Comparison of ENCODE assay signal across 18 cellular contexts in genomic region chr10:60541461-60541860, GRCh38.
"Had no signal": no experiment of that assay in that cellular context is flagged by ENCODE, and none has a peak within 500 bp of the region (broad histone marks: within the 10 kb centered on the region; RNA-seq: fewer than 3 reads in every experiment).

No MANE protein-coding gene starts in this region.

- H3K36me3 ChIP-seq: adrenal gland, colonic mucosa had no signal

- H2AFZ ChIP-seq: parathyroid adenoma had no signal

- H3K4me3 ChIP-seq: adrenal gland, colonic mucosa had no signal

- ATAC-seq: activated CD4-positive, alpha-beta T cell treated with anti-CD3 and anti-CD28 coated beads for 36 hours; activated CD8-positive, alpha-beta T cell treated with anti-CD3 and anti-CD28 coated beads for 36 hours; activated T-cell treated with anti-CD3 and anti-CD28 coated beads, Interleukin-2, amount 50 U/mL, for 4 hours; foreskin keratinocyte; naive thymus-derived CD4-positive, alpha-beta T cell had no signal

- H3K9me3 ChIP-seq: adrenal gland, colonic mucosa had no signal

- H3K27me3 ChIP-seq: adrenal gland, colonic mucosa, foreskin keratinocyte had no signal

- H3K27me3 Mint-ChIP-seq: activated CD4-positive, alpha-beta T cell treated with anti-CD3 and anti-CD28 coated beads for 36 hours; activated CD8-positive, alpha-beta T cell treated with anti-CD3 and anti-CD28 coated beads for 36 hours; activated naive CD4-positive, alpha-beta T cell treated with anti-CD3 and anti-CD28 coated beads, Interleukin-2, amount 50 U/mL, for 24 hours; naive thymus-derived CD4-positive, alpha-beta T cell; stimulated activated naive B cell treated with anti-CD40 and anti-IgM and Interleukin-4, amounts not matched to agents 10 μg/mL and 1 μg/mL and 100 μg/mL, for 72 hours; type B pancreatic cell had no signal

- H3K27ac Mint-ChIP-seq: activated CD4-positive, alpha-beta T cell treated with anti-CD3 and anti-CD28 coated beads for 36 hours; activated CD8-positive, alpha-beta T cell treated with anti-CD3 and anti-CD28 coated beads for 36 hours; stimulated activated naive B cell treated with anti-CD40 and anti-IgM and Interleukin-4, amounts not matched to agents 10 μg/mL and 1 μg/mL and 100 μg/mL, for 72 hours; type B pancreatic cell had no signal

- H3K4me1 ChIP-seq: adrenal gland, colonic mucosa, parathyroid adenoma had no signal

- H3K9ac ChIP-seq: parathyroid adenoma had no signal

- H3K9me3 Mint-ChIP-seq: activated CD8-positive, alpha-beta T cell treated with anti-CD3 and anti-CD28 coated beads for 36 hours; activated naive CD4-positive, alpha-beta T cell treated with anti-CD3 and anti-CD28 coated beads, Interleukin-2, amount 50 U/mL, for 24 hours; activated T-cell treated with anti-CD3 and anti-CD28 coated beads, Interleukin-2, amount 50 U/mL, for 4 hours; naive thymus-derived CD4-positive, alpha-beta T cell; stimulated activated naive B cell treated with anti-CD40 and anti-IgM and Interleukin-4, amounts not matched to agents 10 μg/mL and 1 μg/mL and 100 μg/mL, for 72 hours; type B pancreatic cell had no signal

- H3K4me3 Mint-ChIP-seq: activated CD4-positive, alpha-beta T cell treated with anti-CD3 and anti-CD28 coated beads for 36 hours; activated CD8-positive, alpha-beta T cell treated with anti-CD3 and anti-CD28 coated beads for 36 hours; activated naive CD4-positive, alpha-beta T cell treated with anti-CD3 and anti-CD28 coated beads, Interleukin-2, amount 50 U/mL, for 24 hours; activated T-cell treated with anti-CD3 and anti-CD28 coated beads, Interleukin-2, amount 50 U/mL, for 4 hours; naive thymus-derived CD4-positive, alpha-beta T cell; stimulated activated naive B cell treated with anti-CD40 and anti-IgM and Interleukin-4, amounts not matched to agents 10 μg/mL and 1 μg/mL and 100 μg/mL, for 72 hours; type B pancreatic cell had no signal

- FAIRE-seq: endothelial cell of umbilical vein had no signal

- H3K79me2 ChIP-seq: parathyroid adenoma had no signal

- H3K36me3 Mint-ChIP-seq: stimulated activated naive B cell treated with anti-CD40 and anti-IgM and Interleukin-4, amounts not matched to agents 10 μg/mL and 1 μg/mL and 100 μg/mL, for 72 hours; type B pancreatic cell had no signal

- H3K27ac ChIP-seq: adrenal gland, colonic mucosa, foreskin keratinocyte, parathyroid adenoma had no signal

- DNase-seq: activated CD4-positive, alpha-beta T cell treated with anti-CD3 and anti-CD28 coated beads for 36 hours; activated CD8-positive, alpha-beta T cell treated with anti-CD3 and anti-CD28 coated beads for 36 hours; activated effector memory CD4-positive, alpha-beta T cell treated with anti-CD3 and anti-CD28 coated beads, Interleukin-2, amount 50 U/mL, for 16 hours; activated T-cell treated with anti-CD3 and anti-CD28 coated beads, Interleukin-2, amount 50 U/mL, for 4 hours; adrenal gland; central memory CD4-positive, alpha-beta T cell; colonic mucosa; effector CD8-positive, alpha-beta T cell; foreskin keratinocyte; glutamatergic neuron; naive thymus-derived CD4-positive, alpha-beta T cell; stimulated activated CD4-positive, alpha-beta T cell treated with anti-CD3 and anti-CD28 coated beads, Interleukin-4, amount 100 ng/mL, for 1 hour; stimulated activated naive B cell treated with anti-CD40 and anti-IgM and Interleukin-4, amounts not matched to agents 10 μg/mL and 1 μg/mL and 100 μg/mL, for 72 hours; T-helper 2 cell had no signal
